30 cellular contexts compared by ENCODE assay signal in the genomic region with DNA sequence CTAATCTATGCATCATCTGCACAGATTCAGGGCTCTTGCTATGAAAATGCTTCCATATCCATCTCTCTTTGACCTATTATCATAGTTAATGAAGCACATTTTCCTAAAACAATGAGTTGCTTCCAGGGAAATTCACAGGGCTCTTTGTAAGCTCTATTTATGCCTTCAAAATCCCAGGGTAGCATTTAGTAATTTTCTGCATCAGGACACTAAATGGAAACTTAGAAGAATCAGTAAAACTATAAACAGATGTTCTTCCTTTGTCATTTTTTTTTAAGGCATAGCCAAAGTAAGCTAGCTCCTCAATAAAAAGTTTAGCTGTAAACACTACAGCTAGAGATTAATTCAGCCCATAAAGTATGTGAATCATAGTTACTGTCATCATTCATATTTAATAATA.
"Had no signal": no experiment of that assay in that cellular context is flagged by ENCODE, and none has a peak within 500 bp of the region (broad histone marks: within the 10 kb centered on the region; RNA-seq: fewer than 3 reads in every experiment).

No MANE protein-coding gene starts in this region.

- ATAC-seq: activated CD4-positive, alpha-beta T cell treated with anti-CD3 and anti-CD28 coated beads for 36 hours; activated naive CD4-positive, alpha-beta T cell treated with anti-CD3 and anti-CD28 coated beads, Interleukin-2, amount 50 U/mL, for 72 hours; activated T-cell treated with anti-CD3 and anti-CD28 coated beads, Interleukin-2, amount 50 U/mL, for 72 hours; foreskin keratinocyte; gastrocnemius medialis; heart left ventricle had no signal

- H3K9me3 ChIP-seq: ascending aorta, breast epithelium, colonic mucosa, gastrocnemius medialis had no signal

- H3K36me3 ChIP-seq: ascending aorta, breast epithelium, cardiac muscle cell, colonic mucosa, esophagus muscularis mucosa, gastrocnemius medialis, heart left ventricle had no signal

- H3K4me1 ChIP-seq: ascending aorta, breast epithelium, colonic mucosa, esophagus muscularis mucosa, foreskin keratinocyte, gastrocnemius medialis, heart left ventricle had no signal

- H3K4me3 ChIP-seq: ascending aorta, breast epithelium, cardiac muscle cell, colonic mucosa, dorsolateral prefrontal cortex, esophagus muscularis mucosa, gastrocnemius medialis, heart left ventricle had no signal

- H3K27ac ChIP-seq: ascending aorta, breast epithelium, cardiac muscle cell, colonic mucosa, dorsolateral prefrontal cortex, esophagus muscularis mucosa, foreskin keratinocyte, gastrocnemius medialis, heart left ventricle had no signal

- DNase-seq: activated CD4-positive, alpha-beta memory T cell treated with anti-CD3 and anti-CD28 coated beads, Interleukin-2, amount 10 ng/mL, durations not matched to agents 7 days and 5 days; activated CD4-positive, alpha-beta T cell treated with anti-CD3 and anti-CD28 coated beads for 36 hours; activated CD4-positive, alpha-beta T cell treated with anti-CD3 and anti-CD28 coated beads, Interleukin-2, amount 10 ng/mL, durations not matched to agents 24 days and 14 days; activated CD4-positive, CD25-positive, alpha-beta regulatory T cell; activated CD4-positive, CD25-positive, alpha-beta regulatory T cell treated with anti-CD3 and anti-CD28 coated beads, Interleukin-2, amount 50 U/mL, for 72 hours; activated CD8-positive, alpha-beta memory T cell treated with anti-CD3 and anti-CD28 coated beads, Interleukin-2, amount 50 U/mL, for 48 hours; activated gamma-delta T cell; activated naive CD4-positive, alpha-beta T cell; activated naive CD4-positive, alpha-beta T cell treated with anti-CD3 and anti-CD28 coated beads, Interleukin-2, amount 10 ng/mL, durations not matched to agents 7 days and 5 days; activated naive CD8-positive, alpha-beta T cell treated with anti-CD3 and anti-CD28 coated beads, Interleukin-2, amount 10 ng/mL, durations not matched to agents 7 days and 5 days; activated T-cell treated with anti-CD3 and anti-CD28 coated beads for 4 hours; activated T-cell treated with anti-CD3 and anti-CD28 coated beads, Interleukin-2, amount 50 U/mL, for 24 hours; activated T-cell treated with anti-CD3 and anti-CD28 coated beads, Interleukin-2, amount 50 U/mL, for 72 hours; central memory CD4-positive, alpha-beta T cell; cerebellar nuclear complex; colonic mucosa; dorsolateral prefrontal cortex; effector memory CD4-positive, alpha-beta T cell; endodermal cell; erythroblast; foreskin keratinocyte; gastrocnemius medialis; glutamatergic neuron; heart left ventricle; T-helper 2 cell had no signal

- H3K27me3 ChIP-seq: ascending aorta, breast epithelium, cardiac muscle cell, colonic mucosa, dorsolateral prefrontal cortex, esophagus muscularis mucosa, foreskin keratinocyte, gastrocnemius medialis, heart left ventricle had no signal
